8 cellular contexts compared by ENCODE assay signal in the genomic region with DNA sequence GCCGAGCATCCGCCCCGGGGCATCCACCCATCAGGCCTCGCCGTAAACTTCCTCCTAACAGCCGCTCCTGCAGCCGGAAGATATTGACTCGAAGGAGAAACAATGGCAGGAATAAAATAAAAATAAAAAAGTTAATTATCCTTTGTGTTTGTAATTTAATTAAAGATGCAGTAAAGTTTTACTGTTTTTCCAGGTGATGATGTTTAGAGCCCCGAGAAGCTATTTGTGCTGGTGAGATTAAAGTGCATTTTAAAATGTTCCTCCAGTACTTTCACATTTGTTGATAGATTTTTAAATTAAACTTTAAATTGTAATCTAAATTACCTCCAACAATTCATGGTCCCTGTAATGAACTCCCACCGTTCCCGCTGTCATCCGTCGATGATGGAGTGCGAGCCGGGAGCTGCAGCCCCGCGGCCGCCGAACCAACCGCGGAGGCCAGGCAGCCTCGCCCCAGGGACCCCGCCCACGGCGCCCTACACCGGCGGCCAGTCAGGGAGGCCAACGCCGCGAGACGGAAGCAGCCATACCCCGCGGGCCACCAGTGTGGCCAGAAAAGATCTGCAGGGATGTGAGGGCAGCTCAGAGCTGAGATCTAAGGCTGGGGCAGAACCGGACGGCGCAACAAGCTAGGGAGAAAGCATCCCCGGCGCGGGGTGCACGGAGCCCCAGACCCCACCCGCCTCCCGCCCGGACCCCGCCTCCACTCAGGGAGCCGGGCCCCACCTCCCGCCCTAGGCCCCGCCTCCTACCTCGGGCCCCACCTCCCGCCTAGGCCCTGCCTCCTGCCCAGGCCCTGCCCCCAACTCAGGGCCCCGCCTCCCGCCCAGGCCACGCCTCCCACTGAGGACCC.
A peak's percentile ranks its signal among the peaks of the same experiment; 100 is the strongest.
DNase-seq lines count a peak whose midpoint lies in the region; ATAC-seq and TF ChIP-seq lines count a peak whose summit lies in the region.

No MANE protein-coding gene starts in this region.

- H3K9me3 Mint-ChIP-seq in stimulated activated effector memory CD8-positive, alpha-beta T cell treated with anti-CD3 and anti-CD28 coated beads, Interleukin-12 subunit alpha, Interleukin-12 subunit beta, amount 100 ng/mL, for 72 hours = no peaks in the 10 kb centered on the region

- peak overlapping the region; percentile 68 for H3K4me3 Mint-ChIP-seq in stimulated activated effector memory CD8-positive, alpha-beta T cell treated with anti-CD3 and anti-CD28 coated beads, Interleukin-12 subunit alpha, Interleukin-12 subunit beta, amount 100 ng/mL, for 72 hours

- peak; percentile 64 for ATAC-seq in stimulated activated effector memory CD8-positive, alpha-beta T cell treated with anti-CD3 and anti-CD28 coated beads, Interleukin-12 subunit alpha, Interleukin-12 subunit beta, amount 100 ng/mL, for 72 hours

- no peak for TF ChIP-seq CTCF in epithelial cell of proximal tubule (conservative IDR thresholded peaks at IDR 0.05; ENCODE audit: low read depth, low read length)

- POLR2A ChIA-PET in HEK293T (lab: Yijun Ruan, JAX) = no interaction called here

- H3K4me3 ChIP-seq in epithelial cell of proximal tubule (ENCODE audit: low read depth, low read length) = peak overlapping the region; percentile 61

- CTCF ChIA-PET in HEK293T (lab: Yijun Ruan, JAX) = interaction anchor here (1.2 kb wide), 1 partner anchor 224 kb away, joined by 3 read pairs; no protein-coding TSS in a partner anchor

- peaks cover 5% of the 10 kb centered on the region for H3K4me1 Mint-ChIP-seq in stimulated activated effector memory CD8-positive, alpha-beta T cell treated with anti-CD3 and anti-CD28 coated beads, Interleukin-12 subunit alpha, Interleukin-12 subunit beta, amount 100 ng/mL, for 72 hours

- peak; percentile 92 for DNase-seq in Daoy (ENCODE audit: low read depth)
- DNase-seq in HEK293T (ENCODE audit: extremely low spot score) = peak; percentile 97
- peak; percentile 76 for DNase-seq in NK-92 treated with Interleukin-12 subunit alpha and Interleukin-12 subunit beta, amount 100 ng/mL, for 24 hours (lab: John Stamatoyannopoulos, UW)
- DNase-seq in activated CD8-positive, alpha-beta memory T cell treated with anti-CD3 and anti-CD28 coated beads, Interleukin-2, amount 50 U/mL, for 48 hours = peak; percentile 95
- DNase-seq in epithelial cell of proximal tubule (ENCODE audit: low read depth) = no peak
- DNase-seq in myocyte (ENCODE audit: low read depth) = peak; percentile 66
- peak; percentile 92 to 98 for DNase-seq in stimulated activated effector memory CD8-positive, alpha-beta T cell treated with anti-CD3 and anti-CD28 coated beads, Interleukin-12 subunit alpha, Interleukin-12 subunit beta, amount 100 ng/mL, for 72 hours (ENCODE audit: low spot score in 2 of 2)
- DNase-seq in middle frontal gyrus (ENCODE audit: extremely low spot score, low spot score) = no peak

- no peak overlapping the region for H3K27ac Mint-ChIP-seq in stimulated activated effector memory CD8-positive, alpha-beta T cell treated with anti-CD3 and anti-CD28 coated beads, Interleukin-12 subunit alpha, Interleukin-12 subunit beta, amount 100 ng/mL, for 72 hours

- H3K36me3 Mint-ChIP-seq in stimulated activated effector memory CD8-positive, alpha-beta T cell treated with anti-CD3 and anti-CD28 coated beads, Interleukin-12 subunit alpha, Interleukin-12 subunit beta, amount 100 ng/mL, for 72 hours = no peaks in the 10 kb centered on the region

TF ChIP-seq in HEK293T, 16 proteins besides CTCF, POLR2A, EP300 and RAD21:
- TF ChIP-seq HDGF (IDR thresholded peaks at IDR 0.05; ENCODE audit: borderline replicate concordance) = no peak
- no peak for TF ChIP-seq NFRKB (IDR thresholded peaks at IDR 0.05)
- no peak for TF ChIP-seq SP1 (IDR thresholded peaks at IDR 0.05)
- TF ChIP-seq L3MBTL2 (conservative IDR thresholded peaks at IDR 0.05) = no peak
- 0 out of 2 replicates have a peak, but pooled peaks have one; percentile 5 for TF ChIP-seq TARDBP (IDR thresholded peaks at IDR 0.05)
- no peak for TF ChIP-seq ARNT (IDR thresholded peaks at IDR 0.05)
- no peak for TF ChIP-seq LEF1 (IDR thresholded peaks at IDR 0.05; ENCODE audit: borderline replicate concordance)
- peak; percentile 92 for TF ChIP-seq PKNOX1 (IDR thresholded peaks at IDR 0.05)
- no peak for TF ChIP-seq FOXM1 (IDR thresholded peaks at IDR 0.05; ENCODE audit: borderline replicate concordance)
- TF ChIP-seq CTBP1 (IDR thresholded peaks at IDR 0.05; ENCODE audit: borderline replicate concordance) = no peak
- no peak for TF ChIP-seq ZNF384 (IDR thresholded peaks at IDR 0.05)
- TF ChIP-seq BHLHE40 (IDR thresholded peaks at IDR 0.05; ENCODE audit: borderline replicate concordance) = no peak
- TF ChIP-seq ELF4 (IDR thresholded peaks at IDR 0.05) = no peak
- TF ChIP-seq FOXK2 (IDR thresholded peaks at IDR 0.05) = no peak
- TF ChIP-seq SUZ12 (IDR thresholded peaks at IDR 0.05) = no peak
- TF ChIP-seq FOXA1 (IDR thresholded peaks at IDR 0.05) = no peak

Comparison
In these comparisons a context has a peak if more than half of its experiments do, and no peak if none do; other contexts are left out.
1. DNase-seq: peak in Daoy (single experiment), HEK293T (single experiment), NK-92 treated with Interleukin-12 subunit alpha and Interleukin-12 subunit beta, amount 100 ng/mL, for 24 hours (single experiment), activated CD8-positive, alpha-beta memory T cell treated with anti-CD3 and anti-CD28 coated beads, Interleukin-2, amount 50 U/mL, for 48 hours (single experiment), myocyte (single experiment) and stimulated activated effector memory CD8-positive, alpha-beta T cell treated with anti-CD3 and anti-CD28 coated beads, Interleukin-12 subunit alpha, Interleukin-12 subunit beta, amount 100 ng/mL, for 72 hours (2 of 2); none in epithelial cell of proximal tubule (single experiment) and middle frontal gyrus (single experiment).